ENCODE assay signal across 31 cellular contexts in genomic region chr1:59492500-59492899, GRCh38.
"Had no signal": no experiment of that assay in that cellular context is flagged by ENCODE, and none has a peak within 500 bp of the region (broad histone marks: within the 10 kb centered on the region; RNA-seq: fewer than 3 reads in every experiment).

No MANE protein-coding gene starts in this region.

- ATAC-seq: naive thymus-derived CD8-positive, alpha-beta T cell; natural killer cell treated with Interleukin-12 subunit alpha and Interleukin-12 subunit beta and Interleukin-15 and Interleukin-18, amount 100 ng/mL, for 72 hours; psoas muscle; right cardiac atrium; right lobe of liver; stimulated activated effector memory CD8-positive, alpha-beta T cell treated with anti-CD3 and anti-CD28 coated beads, Interleukin-12 subunit alpha, Interleukin-12 subunit beta, amount 100 ng/mL, for 72 hours; stimulated activated naive CD8-positive, alpha-beta T cell treated with anti-CD3 and anti-CD28 coated beads, Interleukin-15, amount 100 ng/mL, for 72 hours; stimulated activated naive CD8-positive, alpha-beta T cell treated with anti-CD3 and anti-CD28 coated beads, Interleukin-15, Interleukin-2, amounts not matched to agents 100 U/mL and 50 U/mL, for 24 hours; upper lobe of right lung had no signal

- H3K27ac ChIP-seq: neutrophil, ovary, parathyroid adenoma, psoas muscle, right lobe of liver, sigmoid colon, suprapubic skin, testis, tibial artery, transverse colon, upper lobe of right lung, uterus had no signal

- H3K79me2 ChIP-seq: parathyroid adenoma had no signal

- H3K27me3 Mint-ChIP-seq: naive thymus-derived CD8-positive, alpha-beta T cell; progenitor cell of endocrine pancreas; type B pancreatic cell had no signal

- H3K4me1 ChIP-seq: parathyroid adenoma, psoas muscle, right lobe of liver, sigmoid colon, testis, tibial artery, upper lobe of right lung, uterus had no signal

- H3K4me3 ChIP-seq: ovary, psoas muscle, right lobe of liver, sigmoid colon, suprapubic skin, testis, tibial artery, transverse colon, upper lobe of right lung, uterus had no signal

- DNase-seq: naive thymus-derived CD8-positive, alpha-beta T cell; nephron progenitor cell; nucleus accumbens; ovary; posterior cingulate gyrus; psoas muscle; right cardiac atrium; right lobe of liver; sigmoid colon; small intestine; stimulated activated CD4-positive, alpha-beta T cell treated with anti-CD3 and anti-CD28 coated beads, Interleukin-15, amount 100 ng/mL, for 24 hours; stimulated activated CD4-positive, alpha-beta T cell treated with anti-CD3 and anti-CD28 coated beads, Interleukin-2, amount 100 ng/mL, for 24 hours; stimulated activated CD4-positive, alpha-beta T cell treated with anti-CD3 and anti-CD28 coated beads, Interleukin-2, amount 100 ng/mL, for 48 hours; stimulated activated CD4-positive, alpha-beta T cell treated with anti-CD3 and anti-CD28 coated beads, Interleukin-4, amount 100 ng/mL, for 24 hours; stimulated activated naive CD4-positive, alpha-beta T cell; stimulated activated naive CD8-positive, alpha-beta T cell treated with anti-CD3 and anti-CD28 coated beads, Interleukin-15, amount 100 ng/mL, for 72 hours; stimulated activated naive CD8-positive, alpha-beta T cell treated with anti-CD3 and anti-CD28 coated beads, Interleukin-15, Interleukin-2, amounts not matched to agents 100 U/mL and 50 U/mL, for 24 hours; substantia nigra; testis; tibial artery; transverse colon; upper lobe of right lung; uterus had no signal

- H3K4me3 Mint-ChIP-seq: naive thymus-derived CD8-positive, alpha-beta T cell; natural killer cell treated with Interleukin-12 subunit alpha and Interleukin-12 subunit beta and Interleukin-15 and Interleukin-18, amount 100 ng/mL, for 72 hours; nephron progenitor cell; neural crest cell; stimulated activated effector memory CD8-positive, alpha-beta T cell treated with anti-CD3 and anti-CD28 coated beads, Interleukin-12 subunit alpha, Interleukin-12 subunit beta, amount 100 ng/mL, for 72 hours; stimulated activated naive CD8-positive, alpha-beta T cell treated with anti-CD3 and anti-CD28 coated beads, Interleukin-15, amount 100 ng/mL, for 72 hours; type B pancreatic cell had no signal

- H3K9me3 Mint-ChIP-seq: natural killer cell treated with Interleukin-12 subunit alpha and Interleukin-12 subunit beta and Interleukin-15 and Interleukin-18, amount 100 ng/mL, for 72 hours had no signal

- H3K4me1 Mint-ChIP-seq: nephron progenitor cell, neural crest cell had no signal

- H3K36me3 Mint-ChIP-seq: natural killer cell treated with Interleukin-12 subunit alpha and Interleukin-12 subunit beta and Interleukin-15 and Interleukin-18, amount 100 ng/mL, for 72 hours; stimulated activated effector memory CD8-positive, alpha-beta T cell treated with anti-CD3 and anti-CD28 coated beads, Interleukin-12 subunit alpha, Interleukin-12 subunit beta, amount 100 ng/mL, for 72 hours had no signal

- H3K9me3 ChIP-seq: neutrophil, ovary, right lobe of liver, sigmoid colon, suprapubic skin, testis, transverse colon, upper lobe of right lung, uterus had no signal

- H3K27ac Mint-ChIP-seq: naive thymus-derived CD8-positive, alpha-beta T cell; natural killer cell treated with Interleukin-12 subunit alpha and Interleukin-12 subunit beta and Interleukin-15 and Interleukin-18, amount 100 ng/mL, for 72 hours; nephron progenitor cell; progenitor cell of endocrine pancreas; stimulated activated effector memory CD8-positive, alpha-beta T cell treated with anti-CD3 and anti-CD28 coated beads, Interleukin-12 subunit alpha, Interleukin-12 subunit beta, amount 100 ng/mL, for 72 hours; type B pancreatic cell had no signal

- H3K36me3 ChIP-seq: neutrophil, ovary, right lobe of liver, sigmoid colon, suprapubic skin, tibial artery, transverse colon, upper lobe of right lung, uterus had no signal

- H2AFZ ChIP-seq: parathyroid adenoma had no signal

- H3K9ac ChIP-seq: parathyroid adenoma had no signal

- H3K27me3 ChIP-seq: neutrophil, ovary, right lobe of liver, sigmoid colon, suprapubic skin, testis, tibial artery, transverse colon, upper lobe of right lung, uterus had no signal
